ENCODE assay signal across 13 cellular contexts in the genomic region with DNA sequence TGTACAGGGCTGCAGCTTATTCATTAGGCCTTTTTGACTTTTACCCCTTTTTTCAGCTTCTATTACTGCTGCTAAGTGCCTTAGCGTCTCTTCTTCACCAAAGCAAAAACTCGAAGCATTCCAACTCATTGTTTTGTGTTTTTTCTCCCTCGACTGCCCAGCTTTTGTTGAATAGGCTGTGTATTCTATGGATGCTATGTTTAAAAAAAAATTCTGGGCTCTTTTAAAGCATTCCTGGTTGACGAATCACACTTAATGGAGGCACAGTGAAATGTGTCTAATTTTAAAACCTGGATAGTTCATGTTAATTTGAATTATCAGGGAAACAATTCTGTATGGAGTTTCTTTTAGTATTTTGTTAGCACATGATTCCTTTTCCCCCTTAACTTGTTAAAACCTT. TPM values are rescaled to one million over a fixed set of nuclear protein-coding genes. Genes with fewer than 3 reads are reported as not detected.
DNase-seq lines count a peak whose midpoint lies in the region; ATAC-seq, FAIRE-seq and TF ChIP-seq lines count a peak whose summit lies in the region.
"Had no signal": no experiment of that assay in that cellular context is flagged by ENCODE, and none has a peak within 500 bp of the region (broad histone marks: within the 10 kb centered on the region; RNA-seq: fewer than 3 reads in every experiment).

No MANE protein-coding gene starts in this region.

- BruUV-seq in HCT116 (replicated peaks; lab: Mats Ljungman, UMichigan) = no TSS peak

- ATAC-seq in A549 (no peak), HCT116 (peak; percentile 69), WTC11 (peak; percentile 17; the same call in 1 of the 2 replicates), body of pancreas (no peak), left cardiac atrium (no peak)

- H3K27ac Mint-ChIP-seq in WTC11 = peak overlapping the region; percentile 97
- H3K27ac Mint-ChIP-seq: type B pancreatic cell had no signal

- no peak overlapping the region for H3K4me3 Mint-ChIP-seq in WTC11
- H3K4me3 Mint-ChIP-seq: type B pancreatic cell had no signal

- H3K27ac ChIP-seq in A549 (peak overlapping the region in 1 of 2 experiments; percentile 50; a peak in 3 of 6 replicates), HCT116 (ENCODE audit: low read depth, low read length) (peak overlapping the region; percentile 21; the same call in 1 of the 2 replicates), iPS-18a (ENCODE audit: low read length) (peak overlapping the region; percentile 27), body of pancreas (no peak overlapping the region)

- RAD21 ChIA-PET in HCT116 (lab: Charles Lee; ENCODE audit: low non-redundant PET in 1 of 2, low total read pairs in 2 of 2, uncharacterized antibody in 2 of 2, unreplicated experiment in 2 of 2) = no interaction called here

- DNase-seq in A549 (ENCODE audit: low read depth in 1 of 2, low spot score in 1 of 2) (no peak), HCT116 (ENCODE audit: low read depth, low spot score) (no peak), WTC11 (ENCODE audit: low spot score) (no peak), NCI-H69 (lab: John Stamatoyannopoulos, UW) (no peak), body of pancreas (no peak), inferior parietal cortex (ENCODE audit: extremely low spot score) (no peak), left cardiac atrium (no peak)
- DNase-seq: activated naive CD4-positive, alpha-beta T cell treated with Interleukin-2 at 50 U/mL for 16 hours; cerebellar nuclear complex; NCI-H1105; NCI-H510A had no signal

- H3K9ac ChIP-seq in HCT116 (ENCODE audit: low read length) (peak overlapping the region; percentile 10; the same call in 1 of the 2 replicates), iPS-18a (ENCODE audit: low read length) (peak overlapping the region; percentile 9)

- H3K4me1 Mint-ChIP-seq in WTC11 = peaks cover 50% of the 10 kb centered on the region

- H3K27me3 ChIP-seq in HCT116 (ENCODE audit: insufficient read depth, low read length) (no peaks in the 10 kb centered on the region), iPS-18a (ENCODE audit: control insufficient read depth, insufficient read depth, low read length) (no peaks in the 10 kb centered on the region), body of pancreas (no peaks in the 10 kb centered on the region)

- TF ChIP-seq CTCF in A549 (IDR thresholded peaks at IDR 0.05) (no peak), HCT116 (IDR thresholded peaks at IDR 0.05 in 2 of 3, conservative IDR thresholded peaks at IDR 0.05 in 1 of 3; ENCODE audit: borderline replicate concordance in 1 of 3, insufficient read depth in 1 of 3, low read depth in 2 of 3, low read length in 2 of 3) (no peak), WTC11 (IDR thresholded peaks at IDR 0.05) (no peak), body of pancreas (IDR thresholded peaks at IDR 0.05) (no peak)

- H3K4me2 ChIP-seq in A549 = peak overlapping the region; percentile 34
- peak overlapping the region; percentile 65 for H3K4me2 ChIP-seq in HCT116 (ENCODE audit: low read length)

- H3K4me1 ChIP-seq in A549 (peaks cover 70% of the 10 kb centered on the region), HCT116 (ENCODE audit: control insufficient read depth in 1 of 2, insufficient read depth in 2 of 2, low read length in 2 of 2) (peaks cover 59 to 67% of the 10 kb centered on the region in 2 experiments), iPS-18a (ENCODE audit: control insufficient read depth, low read depth, low read length) (peaks cover 34% of the 10 kb centered on the region), body of pancreas (peaks cover 26% of the 10 kb centered on the region)

- CTCF ChIA-PET in A549 (lab: Yijun Ruan, JAX) (interaction anchor here (1.0 to 1.2 kb wide), 2 partner anchors 9 to 85 kb away, joined by 3 to 4 read pairs; no protein-coding TSS in a partner anchor), HCT116 (lab: Charles Lee) (no interaction called here), WTC11 (lab: Charles Lee) (interaction anchor here (0.8 kb wide), 1 partner anchor 163 kb away, joined by 3 read pairs; no protein-coding TSS in a partner anchor)

- no peak for TF ChIP-seq EP300 in A549 (IDR thresholded peaks at IDR 0.05)

- POLR2A ChIA-PET in A549 (lab: Yijun Ruan, JAX) = no interaction called here
- POLR2A ChIA-PET in HCT116 (lab: Charles Lee) = interaction anchor here (1.2 kb wide), 1 partner anchor 11 kb away, joined by 3 read pairs; no protein-coding TSS in a partner anchor
- POLR2A ChIA-PET in WTC11 (lab: Charles Lee) = no interaction called here

- H3K9me3 ChIP-seq in A549 (no peaks in the 10 kb centered on the region), HCT116 (ENCODE audit: control insufficient read depth in 1 of 2, insufficient read depth in 1 of 2, low read depth in 1 of 2, low read length in 2 of 2) (no peaks in the 10 kb centered on the region), iPS-18a (ENCODE audit: control insufficient read depth, low read depth, low read length) (no peaks in the 10 kb centered on the region), body of pancreas (no peaks in the 10 kb centered on the region)

- H3K4me3 ChIP-seq in A549 = no peak overlapping the region
- H3K4me3 ChIP-seq in HCT116 (replicated peaks in 1 of 2; ENCODE audit: low read depth in 1 of 2, low read length in 2 of 2) = peak overlapping the region in 1 of 2 experiments; percentile 13; a peak in 1 of 4 replicates
- H3K4me3 ChIP-seq in iPS-18a (ENCODE audit: low read length) = no peak overlapping the region
- H3K4me3 ChIP-seq in body of pancreas = no peak overlapping the region

- no peak overlapping the region for H2AFZ ChIP-seq in HCT116 (ENCODE audit: low read depth, low read length, poor library complexity, severe bottlenecking)

- 39% methylated on average over 4 of the region's 4 CpGs for WGBS in A549 (ENCODE audit: missing lambda C conversion rate)
- 70 to 73% methylated on average over 4 of the region's 4 CpGs for WGBS in body of pancreas, 2 donors

- H3K36me3 ChIP-seq in HCT116 (ENCODE audit: control insufficient read depth in 1 of 2, insufficient read depth in 2 of 2, low read length in 2 of 2) (peaks cover 0 to 9% of the 10 kb centered on the region in 2 experiments; a peak in 2 of 4 replicates), iPS-18a (ENCODE audit: control insufficient read depth, low read depth, low read length) (no peaks in the 10 kb centered on the region), body of pancreas (replicated peaks in 1 of 2; ENCODE audit: insufficient read depth in 1 of 2, low read depth in 2 of 2) (no peaks in the 10 kb centered on the region)

- TF ChIP-seq RAD21 in A549 (conservative IDR thresholded peaks at IDR 0.05 in 1 of 2, IDR thresholded peaks at IDR 0.05 in 1 of 2) (no peak), HCT116 (IDR thresholded peaks at IDR 0.05; ENCODE audit: low read depth) (no peak)

- no peaks in the 10 kb centered on the region for H3K9me3 Mint-ChIP-seq in WTC11
- H3K9me3 Mint-ChIP-seq: type B pancreatic cell had no signal

- H3K27me3 Mint-ChIP-seq in WTC11 (ENCODE audit: low read depth) = no peaks in the 10 kb centered on the region
- H3K27me3 Mint-ChIP-seq: type B pancreatic cell had no signal

- peaks cover 22% of the 10 kb centered on the region for H3K36me3 Mint-ChIP-seq in WTC11

- no peak for TF ChIP-seq POLR2A in A549 (IDR thresholded peaks at IDR 0.05; ENCODE audit: low read length)
- no peak for TF ChIP-seq POLR2A in HCT116 (IDR thresholded peaks at IDR 0.05; ENCODE audit: borderline replicate concordance, extremely low read depth, insufficient read depth, insufficient read length)
- no peak for TF ChIP-seq POLR2A in body of pancreas (IDR thresholded peaks at IDR 0.05)

- H3K9me2 ChIP-seq in HCT116 (ENCODE audit: insufficient read depth) = no peaks in the 10 kb centered on the region

- intact Hi-C loops in HCT116 (cut with micrococcal nuclease) (no loop called here), body of pancreas (cut with DNase I) (no loop called here), left cardiac atrium (cut with DNase I) (no loop called here)

- H4K20me1 ChIP-seq in HCT116 (ENCODE audit: insufficient read depth) = 0 out of 2 replicates have a peak, but pooled peaks cover 4% of the 10 kb centered on the region

- peak; percentile 46 for FAIRE-seq in A549 (lab: Jason Lieb, UNC)

- H3K79me2 ChIP-seq in HCT116 (ENCODE audit: insufficient read depth, low read length) = peaks cover 100% of the 10 kb centered on the region

TF ChIP-seq in HCT116, 20 proteins besides CTCF, POLR2A, EP300 and RAD21:
- TF ChIP-seq CEBPB (IDR thresholded peaks at IDR 0.05; ENCODE audit: low read depth) (no peak), FOSL1 (IDR thresholded peaks at IDR 0.05; ENCODE audit: low read depth) (0 out of 2 replicates have a peak, but pooled peaks have one; percentile 13)

TF ChIP-seq in WTC11, 78 proteins besides CTCF, POLR2A, EP300 and RAD21 (continues in another document):
- TF ChIP-seq RORB (CRISPR knock-in tag; IDR thresholded peaks at IDR 0.05) = no peak
- TF ChIP-seq GABPB1 (CRISPR knock-in tag; IDR thresholded peaks at IDR 0.05) = no peak
- TF ChIP-seq, protein P1, sequence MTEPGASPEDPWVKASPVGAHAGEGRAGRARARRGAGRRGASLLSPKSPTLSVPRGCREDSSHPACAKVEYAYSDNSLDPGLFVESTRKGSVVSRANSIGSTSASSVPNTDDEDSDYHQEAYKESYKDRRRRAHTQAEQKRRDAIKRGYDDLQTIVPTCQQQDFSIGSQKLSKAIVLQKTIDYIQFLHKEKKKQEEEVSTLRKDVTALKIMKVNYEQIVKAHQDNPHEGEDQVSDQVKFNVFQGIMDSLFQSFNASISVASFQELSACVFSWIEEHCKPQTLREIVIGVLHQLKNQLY (CRISPR knock-in tag; IDR thresholded peaks at IDR 0.05) = no peak
- no peak for TF ChIP-seq ESRRA (CRISPR knock-in tag; IDR thresholded peaks at IDR 0.05; ENCODE audit: borderline replicate concordance)
- TF ChIP-seq, protein P2, sequence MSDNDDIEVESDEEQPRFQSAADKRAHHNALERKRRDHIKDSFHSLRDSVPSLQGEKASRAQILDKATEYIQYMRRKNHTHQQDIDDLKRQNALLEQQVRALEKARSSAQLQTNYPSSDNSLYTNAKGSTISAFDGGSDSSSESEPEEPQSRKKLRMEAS (CRISPR knock-in tag; IDR thresholded peaks at IDR 0.05) = no peak
- TF ChIP-seq, protein P3, sequence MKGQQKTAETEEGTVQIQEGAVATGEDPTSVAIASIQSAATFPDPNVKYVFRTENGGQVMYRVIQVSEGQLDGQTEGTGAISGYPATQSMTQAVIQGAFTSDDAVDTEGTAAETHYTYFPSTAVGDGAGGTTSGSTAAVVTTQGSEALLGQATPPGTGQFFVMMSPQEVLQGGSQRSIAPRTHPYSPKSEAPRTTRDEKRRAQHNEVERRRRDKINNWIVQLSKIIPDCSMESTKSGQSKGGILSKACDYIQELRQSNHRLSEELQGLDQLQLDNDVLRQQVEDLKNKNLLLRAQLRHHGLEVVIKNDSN (CRISPR knock-in tag; IDR thresholded peaks at IDR 0.05) = no peak

RNA-seq across cellular contexts. Expression of a gene that starts 29.7 kb away (rescaled TPM):
- polyA plus RNA-seq in A549 (2011; rRNA removed) = 118 and 233 TPM in 2 replicates
- polyA plus RNA-seq in A549 (2012; cell fraction: cytosol; rRNA removed) = 21.8 and 27.5 TPM in 2 replicates
- polyA plus RNA-seq in A549 (2012; cell fraction: nucleus; rRNA removed) = 19.7 and 27.1 TPM in 2 replicates
- 153 to 158 TPM (median 157 TPM) in 3 replicates for polyA plus RNA-seq in A549 (2017; fragmentation: RNase III; extraction: RNeasy Plus Mini Kit Qiagen cat#74134 plus additional on column Dnase treatment)
- polyA minus RNA-seq in A549 (2011; rRNA and poly(A)+ RNA removed) = 36.4 and 36.9 TPM in 2 replicates
- total RNA-seq in HCT116 (2021; ENCODE audit: unreplicated experiment) = 105 TPM
- polyA plus RNA-seq in HCT116 (2012) = 36.2 and 41.3 TPM in 2 replicates
- total RNA-seq in WTC11 (2021) = 122 to 125 TPM (median 123 TPM) in 3 replicates
- 10 to 100 TPM; 57.0 to 91.8 TPM for total RNA-seq in body of pancreas
- total RNA-seq in left cardiac atrium = 100 to 1,000 TPM; 173 to 176 TPM

Comparison
In these comparisons a context has a peak if more than half of its experiments do, and no peak if none do; other contexts are left out.
1. ATAC-seq: peak in HCT116 (single experiment) and WTC11 (single experiment); none in A549 (0 of 2), body of pancreas (single experiment) and left cardiac atrium (0 of 2).
2. H3K27ac ChIP-seq: peak in HCT116 (single experiment) and iPS-18a (single experiment); none in body of pancreas (0 of 4).